ENCODE assay signal across 22 cellular contexts in genomic region chr9:112505607-112506006, GRCh38. TPM values are rescaled to one million over a fixed set of nuclear protein-coding genes. Genes with fewer than 3 reads are reported as not detected.
A peak's percentile ranks its signal among the peaks of the same experiment; 100 is the strongest.
DNase-seq lines count a peak whose midpoint lies in the region; ATAC-seq and TF ChIP-seq lines count a peak whose summit lies in the region.
"Had no signal": no experiment of that assay in that cellular context is flagged by ENCODE, and none has a peak within 500 bp of the region (broad histone marks: within the 10 kb centered on the region; RNA-seq: fewer than 3 reads in every experiment).

No MANE protein-coding gene starts in this region.

- H3K27me3 ChIP-seq in Caco-2 (replicated peaks; ENCODE audit: control insufficient read depth, insufficient read depth, low read length) (no peaks in the 10 kb centered on the region), dorsolateral prefrontal cortex (no peaks in the 10 kb centered on the region)
- H3K27me3 ChIP-seq: BLaER1 had no signal

- H3K9ac ChIP-seq in SK-N-MC (ENCODE audit: insufficient read length) = no peak overlapping the region
- H3K9ac ChIP-seq: BLaER1 had no signal

- no peaks in the 10 kb centered on the region for H3K36me3 ChIP-seq in Caco-2 (ENCODE audit: control insufficient read depth, insufficient read depth, low read length)
- H3K36me3 ChIP-seq in SK-N-MC (ENCODE audit: insufficient read depth, low read length) = no peaks in the 10 kb centered on the region

- H3K9me3 Mint-ChIP-seq in Caco-2 (ENCODE audit: unreplicated experiment) = no peaks in the 10 kb centered on the region
- H3K9me3 Mint-ChIP-seq in neural crest cell = no peaks in the 10 kb centered on the region
- H3K9me3 Mint-ChIP-seq: CD8-positive, alpha-beta memory T cell; IgD-negative memory B cell had no signal

- CTCF ChIA-PET in Caco-2 (lab: Charles Lee) = no interaction called here

- H3K4me1 Mint-ChIP-seq in Caco-2 (ENCODE audit: low read depth, unreplicated experiment) (peaks cover 22% of the 10 kb centered on the region), neural crest cell (peaks cover 10% of the 10 kb centered on the region)
- H3K4me1 Mint-ChIP-seq: CD8-positive, alpha-beta memory T cell; IgD-negative memory B cell had no signal

- no peak overlapping the region for H3K4me3 Mint-ChIP-seq in Caco-2 (ENCODE audit: unreplicated experiment)
- no peak overlapping the region for H3K4me3 Mint-ChIP-seq in neural crest cell
- H3K4me3 Mint-ChIP-seq: CD8-positive, alpha-beta memory T cell; IgD-negative memory B cell had no signal

- H3K27ac ChIP-seq in SK-N-MC (peak overlapping the region; percentile 3), dorsolateral prefrontal cortex (no peak overlapping the region)
- H3K27ac ChIP-seq: BLaER1 had no signal

- H3K4me1 ChIP-seq in Caco-2 = peaks cover 30% of the 10 kb centered on the region

- no peaks in the 10 kb centered on the region for H3K27me3 Mint-ChIP-seq in Caco-2 (ENCODE audit: insufficient read depth, unreplicated experiment)
- no peaks in the 10 kb centered on the region for H3K27me3 Mint-ChIP-seq in neural crest cell (ENCODE audit: low read depth)
- H3K27me3 Mint-ChIP-seq: CD8-positive, alpha-beta memory T cell; IgD-negative memory B cell had no signal

- H3K27ac Mint-ChIP-seq in Caco-2 (ENCODE audit: unreplicated experiment) (no peak overlapping the region), neural crest cell (ENCODE audit: unreplicated experiment) (peak overlapping the region; percentile 70)
- H3K27ac Mint-ChIP-seq: CD8-positive, alpha-beta memory T cell had no signal

- H3K9me3 ChIP-seq in Caco-2 (no peaks in the 10 kb centered on the region), SK-N-MC (ENCODE audit: low read depth, low read length) (no peaks in the 10 kb centered on the region)

- POLR2A ChIA-PET in Caco-2 (lab: Charles Lee) = no interaction called here

- no TSS peak for BruUV-seq in Caco-2 (replicated peaks; lab: Mats Ljungman, UMichigan)

- intact Hi-C loops in Caco-2 (cut with micrococcal nuclease; ENCODE audit: unreplicated experiment) (no loop called here), dorsolateral prefrontal cortex (cut with DNase I) (no loop called here)

- DNase-seq in Caco-2 = peak; percentile 39 to 57
- no peak for DNase-seq in SK-N-MC (ENCODE audit: low read depth, low spot score)
- peak; percentile 15 for DNase-seq in left kidney (ENCODE audit: low read depth, low spot score)
- DNase-seq in neural crest cell (ENCODE audit: low read depth, low spot score) = no peak
- DNase-seq in SW480 (ENCODE audit: low spot score) = no peak
- DNase-seq in dorsolateral prefrontal cortex = no peak
- DNase-seq: CD8-positive, alpha-beta memory T cell; DND-41; GOT3; Kasumi-1; MM.1S; NCI-H1105; NCI-H1694; NCI-H2171; NCI-H446; OCI-M1; RPMI8226; SIG-M5 had no signal

- no peak overlapping the region for H3K4me3 ChIP-seq in Caco-2 (ENCODE audit: low read depth, low read length)
- H3K4me3 ChIP-seq in SK-N-MC = peak overlapping the region; percentile 17; the same call in 1 of the 2 replicates
- H3K4me3 ChIP-seq in dorsolateral prefrontal cortex = no peak overlapping the region
- H3K4me3 ChIP-seq: BLaER1, GM12878 had no signal

- H3K36me3 Mint-ChIP-seq in Caco-2 (ENCODE audit: insufficient read depth, unreplicated experiment) (peaks cover 7% of the 10 kb centered on the region), neural crest cell (ENCODE audit: low read depth) (peaks cover 6% of the 10 kb centered on the region)

- ATAC-seq in HG03354 (IDR thresholded peaks at IDR 0.05; ENCODE audit: poor library complexity, severe bottlenecking, unreplicated experiment) = no peak
- ATAC-seq: GM12878 had no signal

- TF ChIP-seq CTCF in Caco-2 (IDR thresholded peaks at IDR 0.05; ENCODE audit: insufficient read depth in 1 of 2, low read depth in 1 of 2, low read length in 1 of 2, severe bottlenecking in 1 of 2, unreplicated experiment in 1 of 2) (no peak), neural crest cell (conservative IDR thresholded peaks at IDR 0.05) (no peak), dorsolateral prefrontal cortex (IDR thresholded peaks at IDR 0.05 in 54 of 56, conservative IDR thresholded peaks at IDR 0.05 in 2 of 56; ENCODE audit: low read depth in 1 of 56, partially characterized antibody in 56 of 56) (no peak)

RNA-seq across cellular contexts. Expression of gene KIAA1958, which starts 19.0 kb away (rescaled TPM):
- total RNA-seq in Caco-2 (2022) (20.0 and 22.7 TPM in 2 replicates), neural crest cell (44.7 and 46.7 TPM in 2 replicates), dorsolateral prefrontal cortex (10 to 100 TPM; 12.9 to 46.2 (median 27.1) TPM)

Comparison
In these comparisons a context has a peak if more than half of its experiments do, and no peak if none do; other contexts are left out.
1. DNase-seq: peak in Caco-2 (2 of 2) and left kidney (single experiment); none in SK-N-MC (single experiment), neural crest cell (single experiment), SW480 (single experiment) and dorsolateral prefrontal cortex (0 of 10).